1 cellular context compared by ENCODE assay signal in the genomic region with DNA sequence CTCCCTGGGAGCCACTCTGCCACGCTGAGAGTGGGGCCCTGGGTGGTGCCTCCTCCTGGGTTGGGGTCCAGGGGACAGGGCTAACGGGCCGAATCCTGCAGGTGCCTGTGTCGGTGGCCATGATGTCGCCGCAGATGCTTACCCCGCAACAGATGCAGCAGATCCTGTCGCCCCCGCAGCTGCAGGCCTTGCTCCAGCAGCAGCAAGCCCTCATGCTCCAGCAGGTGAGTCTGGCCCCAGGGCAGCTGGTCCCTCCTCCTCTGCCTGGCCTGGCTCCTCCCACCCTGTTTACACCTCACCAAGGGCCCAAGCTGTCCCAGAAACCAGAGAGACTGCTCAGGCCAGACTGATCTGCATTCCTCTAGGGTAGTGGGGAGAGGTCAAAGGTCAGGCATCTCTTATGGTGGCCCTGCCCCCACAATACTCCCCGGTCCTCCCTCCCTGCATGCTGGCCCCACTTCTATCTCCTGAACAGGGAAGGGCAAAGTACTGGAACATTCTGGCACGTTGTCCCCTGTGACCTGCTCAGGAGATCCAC.
TF ChIP-seq lines count a peak whose summit lies in the region.

No MANE protein-coding gene starts in this region.

TF ChIP-seq in H1, 55 proteins besides CTCF, POLR2A, EP300 and RAD21:
- no peak for TF ChIP-seq SIX5 (IDR thresholded peaks at IDR 0.05; ENCODE audit: low read depth, low read length)
- TF ChIP-seq SP1 (IDR thresholded peaks at IDR 0.05; ENCODE audit: low read depth, low read length), result no peak
- TF ChIP-seq CTBP2 (IDR thresholded peaks at IDR 0.05; ENCODE audit: borderline replicate concordance, insufficient read depth, insufficient read length, low read length), result no peak
- no peak for TF ChIP-seq RFX5 (IDR thresholded peaks at IDR 0.05; ENCODE audit: borderline replicate concordance, low read depth, low read length)
- no peak for TF ChIP-seq GTF2F1 (IDR thresholded peaks at IDR 0.05; ENCODE audit: borderline replicate concordance, low read depth, low read length)
- TF ChIP-seq TEAD4 (IDR thresholded peaks at IDR 0.05; ENCODE audit: low read depth, low read length), result 0 out of 2 replicates have a peak, but pooled peaks have one; percentile 43
- TF ChIP-seq, protein P1, sequence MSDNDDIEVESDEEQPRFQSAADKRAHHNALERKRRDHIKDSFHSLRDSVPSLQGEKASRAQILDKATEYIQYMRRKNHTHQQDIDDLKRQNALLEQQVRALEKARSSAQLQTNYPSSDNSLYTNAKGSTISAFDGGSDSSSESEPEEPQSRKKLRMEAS (IDR thresholded peaks at IDR 0.05), result peak; percentile 31; the same call in 1 of the 2 replicates
- 0 out of 2 replicates have a peak, but pooled peaks have one; percentile 13 for TF ChIP-seq YY1 (IDR thresholded peaks at IDR 0.05; ENCODE audit: low read depth, low read length)
- no peak for TF ChIP-seq CBX8 (IDR thresholded peaks at IDR 0.05; ENCODE audit: borderline replicate concordance, low read depth, low read length)
